In the genomic region with DNA sequence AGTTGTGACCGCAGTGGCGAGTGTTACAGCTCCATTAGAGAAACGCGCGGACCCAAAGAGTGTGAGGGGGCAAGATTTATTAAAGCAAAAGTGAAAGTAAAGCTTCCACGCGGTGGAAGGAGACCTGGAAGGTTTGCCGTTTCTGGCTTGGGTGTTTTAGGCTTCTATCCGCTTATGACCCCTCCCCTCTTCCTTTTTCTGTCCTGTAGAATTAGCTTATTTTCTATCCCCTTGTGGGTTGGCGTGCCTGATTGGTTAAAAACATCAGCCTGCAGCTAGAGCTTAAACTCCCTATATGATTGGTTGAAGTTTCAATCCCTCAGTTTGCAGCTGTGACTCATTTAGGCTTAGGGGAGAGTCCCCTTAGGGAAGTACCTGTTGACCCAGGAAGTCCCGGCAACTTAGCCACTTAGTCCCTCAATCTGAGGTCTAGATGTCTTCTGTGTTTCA, we compare ENCODE assay signal across 10 cellular contexts. TPM values are rescaled to one million over a fixed set of nuclear protein-coding genes. Genes with fewer than 3 reads are reported as not detected.
DNase-seq lines count a peak whose midpoint lies in the region; ATAC-seq and FAIRE-seq lines count a peak whose summit lies in the region.
"Had no signal": no experiment of that assay in that cellular context is flagged by ENCODE, and none has a peak within 500 bp of the region (broad histone marks: within the 10 kb centered on the region; RNA-seq: fewer than 3 reads in every experiment).

No MANE protein-coding gene starts in this region.

- ATAC-seq in HG03039 (IDR thresholded peaks at IDR 0.05; ENCODE audit: unreplicated experiment), result peak; percentile 98

- no peaks in the 10 kb centered on the region for H3K27me3 ChIP-seq in SJCRH30

- H3K4me1 ChIP-seq in SJCRH30, result no peaks in the 10 kb centered on the region

- no peak overlapping the region for H3K4me3 ChIP-seq in SJCRH30

- 0 out of 2 replicates have a peak, but pooled peaks cover 2% of the 10 kb centered on the region for H3K9me3 ChIP-seq in SJCRH30 (replicated peaks)

- peak; percentile 28 for FAIRE-seq in GM19239 (lab: Jason Lieb, UNC)

- no peaks in the 10 kb centered on the region for H3K36me3 ChIP-seq in SJCRH30

- peak; percentile 3 for DNase-seq in ELR (ENCODE audit: low read depth)
- DNase-seq in GM19239 (ENCODE audit: insufficient read length, low spot score), result no peak
- DNase-seq in SJCRH30, result peak; percentile 2 to 18
- no peak for DNase-seq in NCI-H2196 (lab: John Stamatoyannopoulos, UW; ENCODE audit: unreplicated experiment)
- DNase-seq in COLO668 (lab: John Stamatoyannopoulos, UW; ENCODE audit: unreplicated experiment), result no peak
- DNase-seq in NCI-H82 (lab: John Stamatoyannopoulos, UW), result no peak
- DNase-seq in NCI-H1105 (lab: John Stamatoyannopoulos, UW), result no peak
- DNase-seq: stimulated activated CD4-positive, alpha-beta T cell treated with anti-CD3 and anti-CD28 coated beads, Interleukin-2, amount 100 ng/mL, for 24 hours had no signal

- H3K27ac ChIP-seq in SJCRH30, result 0 out of 2 replicates have a peak overlapping the region, but pooled peaks have one; percentile 4
- H3K27ac ChIP-seq: RWPE1 had no signal

RNA-seq across cellular contexts. Expression of gene C3orf38, which starts 39.6 kb away (rescaled TPM):
- total RNA-seq in SJCRH30 (2014; rRNA removed; shearing (Covaris generic)), result 29.4 and 30.2 TPM in 2 replicates

Comparison
In these comparisons a context has a peak if more than half of its experiments do, and no peak if none do; other contexts are left out.
1. DNase-seq: peak in ELR (single experiment) and SJCRH30 (2 of 2); none in GM19239 (single experiment), NCI-H2196 (single experiment), COLO668 (single experiment), NCI-H82 (single experiment) and NCI-H1105 (single experiment).